In genomic region chr4:26975464-26976181, GRCh38 we compare ENCODE assay signal across 8 cellular contexts.
DNase-seq lines count a peak whose midpoint lies in the region; ATAC-seq and TF ChIP-seq lines count a peak whose summit lies in the region.
"Not testable (repeated sequence)": the region's sequence is repeated elsewhere in the genome, so short reads cannot be mapped to it uniquely, and the experiment has no call there.

No MANE protein-coding gene starts in this region.

- not testable (repeated sequence) for H3K9me3 Mint-ChIP-seq in CD8-positive, alpha-beta T cell; activated naive CD8-positive, alpha-beta T cell treated with anti-CD3 and anti-CD28 coated beads, Interleukin-2, amount 50 U/mL, for 24 hours

- TF ChIP-seq CTCF in CD8-positive, alpha-beta T cell (IDR thresholded peaks at IDR 0.05); LNCaP clone FGC (IDR thresholded peaks at IDR 0.05; ENCODE audit: control insufficient read depth, extremely low read depth, insufficient read depth); spleen (IDR thresholded peaks at IDR 0.05 in 8 of 11, conservative IDR thresholded peaks at IDR 0.05 in 3 of 11): not testable (repeated sequence)

- not testable (repeated sequence) for H2BK15ac ChIP-seq in mesenchymal stem cell (ENCODE audit: low read depth, poor library complexity, severe bottlenecking)

- peaks cover 77% of the 10 kb centered on the region for H3K4me1 Mint-ChIP-seq in CD8-positive, alpha-beta T cell (ENCODE audit: low read depth)
- peaks cover 78% of the 10 kb centered on the region for H3K4me1 Mint-ChIP-seq in activated naive CD8-positive, alpha-beta T cell treated with anti-CD3 and anti-CD28 coated beads, Interleukin-2, amount 50 U/mL, for 24 hours

- WGBS in mesenchymal stem cell, result 95% methylated on average over 12 of the region's 12 CpGs
- 88 to 97% (median 96%) methylated on average over 11 to 12 of the region's 12 CpGs for WGBS in spleen, 5 donors

- intact Hi-C loops in CD8-positive, alpha-beta T cell (cut with DNase I, micrococcal nuclease); cardiac septum (cut with DNase I); spleen (cut with DNase I; ENCODE audit: low total_unique reads): not testable (repeated sequence)

- H3K23ac ChIP-seq in mesenchymal stem cell (ENCODE audit: low read length in 2 of 2), result not testable (repeated sequence)

- H4K8ac ChIP-seq in mesenchymal stem cell (ENCODE audit: low read length), result peak overlapping the region; percentile 72

- not testable (repeated sequence) for H3K4ac ChIP-seq in mesenchymal stem cell (ENCODE audit: low read depth in 1 of 2, low read length in 2 of 2)

- H3K4me1 ChIP-seq in CD8-positive, alpha-beta T cell (ENCODE audit: insufficient read depth, low read length), result peaks cover 20% of the 10 kb centered on the region
- not testable (repeated sequence) for H3K4me1 ChIP-seq in mesenchymal stem cell (ENCODE audit: control insufficient read depth, insufficient read depth, low read depth, low read length)
- peaks cover 0 to 43% (median 6%) of the 10 kb centered on the region in 6 donors for H3K4me1 ChIP-seq in spleen

- TF ChIP-seq POLR2A in spleen (IDR thresholded peaks at IDR 0.05), result not testable (repeated sequence)

- ATAC-seq in CD8-positive, alpha-beta T cell, result peak; percentile 34
- ATAC-seq in activated naive CD8-positive, alpha-beta T cell treated with anti-CD3 and anti-CD28 coated beads, Interleukin-2, amount 50 U/mL, for 24 hours, result not testable (repeated sequence)

- not testable (repeated sequence) for H3K4me3 Mint-ChIP-seq in CD8-positive, alpha-beta T cell
- peak overlapping the region; percentile 56 for H3K4me3 Mint-ChIP-seq in activated naive CD8-positive, alpha-beta T cell treated with anti-CD3 and anti-CD28 coated beads, Interleukin-2, amount 50 U/mL, for 24 hours

- CTCF ChIA-PET in CD8-positive, alpha-beta T cell (lab: Charles Lee), result interaction anchor here (1.2 kb wide), 1 partner anchor 18 kb away, joined by 3 read pairs; no protein-coding TSS in a partner anchor

- H3K27ac ChIP-seq in CD8-positive, alpha-beta T cell (ENCODE audit: low read depth, low read length); mesenchymal stem cell (ENCODE audit: low read length, poor library complexity, severe bottlenecking); spleen: not testable (repeated sequence)

- H3K9ac ChIP-seq in mesenchymal stem cell (ENCODE audit: low read length), result not testable (repeated sequence)

- H2BK120ac ChIP-seq in mesenchymal stem cell (ENCODE audit: low read depth, low read length), result not testable (repeated sequence)

- H2BK5ac ChIP-seq in mesenchymal stem cell (ENCODE audit: low read depth, low read length, poor library complexity, severe bottlenecking), result not testable (repeated sequence)

- not testable (repeated sequence) for H3K27me3 Mint-ChIP-seq in CD8-positive, alpha-beta T cell (ENCODE audit: low read depth); activated naive CD8-positive, alpha-beta T cell treated with anti-CD3 and anti-CD28 coated beads, Interleukin-2, amount 50 U/mL, for 24 hours

- H3K9me3 ChIP-seq in CD8-positive, alpha-beta T cell (ENCODE audit: low read length); mesenchymal stem cell (ENCODE audit: control insufficient read depth, low read length); spleen: not testable (repeated sequence)

- not testable (repeated sequence) for H2AK5ac ChIP-seq in mesenchymal stem cell (ENCODE audit: low read length, severe bottlenecking)

- not testable (repeated sequence) for H3K4me3 ChIP-seq in CD8-positive, alpha-beta T cell (ENCODE audit: low read depth, low read length); mesenchymal stem cell (ENCODE audit: insufficient read depth in 1 of 2, low read depth in 1 of 2, low read length in 2 of 2); spleen
- H3K4me3 ChIP-seq in LNCaP clone FGC (ENCODE audit: low read depth, low read length), result peak overlapping the region; percentile 40

- not testable (repeated sequence) for H3K18ac ChIP-seq in mesenchymal stem cell (ENCODE audit: low read depth in 1 of 2, low read length in 2 of 2)

- peaks cover 13% of the 10 kb centered on the region for H3K36me3 Mint-ChIP-seq in CD8-positive, alpha-beta T cell
- H3K36me3 Mint-ChIP-seq in activated naive CD8-positive, alpha-beta T cell treated with anti-CD3 and anti-CD28 coated beads, Interleukin-2, amount 50 U/mL, for 24 hours (ENCODE audit: low read depth), result peaks cover 44% of the 10 kb centered on the region

- H3K27ac Mint-ChIP-seq in CD8-positive, alpha-beta T cell, result not testable (repeated sequence)
- H3K27ac Mint-ChIP-seq in activated naive CD8-positive, alpha-beta T cell treated with anti-CD3 and anti-CD28 coated beads, Interleukin-2, amount 50 U/mL, for 24 hours, result peak overlapping the region; percentile 68

- H3K4me2 ChIP-seq in mesenchymal stem cell (ENCODE audit: low read length, poor library complexity, severe bottlenecking), result not testable (repeated sequence)

- not testable (repeated sequence) for H3K14ac ChIP-seq in mesenchymal stem cell (ENCODE audit: low read length in 2 of 2)

- not testable (repeated sequence) for DNase-seq in CD8-positive, alpha-beta T cell; activated naive CD8-positive, alpha-beta T cell treated with anti-CD3 and anti-CD28 coated beads, Interleukin-2, amount 50 U/mL, for 24 hours; mesenchymal stem cell
- DNase-seq in LNCaP clone FGC (ENCODE audit: low read depth), result peak; percentile 57
- DNase-seq in NCI-H748 (lab: John Stamatoyannopoulos, UW; ENCODE audit: unreplicated experiment), result peak; percentile 17
- DNase-seq in activated CD4-positive, CD25-positive, alpha-beta regulatory T cell treated with anti-CD3 and anti-CD28 coated beads, Interleukin-2, amount 50 U/mL, for 72 hours, result peak; percentile 27
- DNase-seq in cardiac septum (ENCODE audit: low spot score), result peak; percentile 74
- peak; percentile 47 for DNase-seq in spleen

- not testable (repeated sequence) for H3K36me3 ChIP-seq in CD8-positive, alpha-beta T cell (ENCODE audit: insufficient read depth, low read length); mesenchymal stem cell (ENCODE audit: control insufficient read depth in 1 of 2, insufficient read depth in 2 of 2, low read depth in 1 of 2, low read length in 2 of 2); spleen

- H2BK12ac ChIP-seq in mesenchymal stem cell (ENCODE audit: low read length in 2 of 2), result not testable (repeated sequence)

- H2AFZ ChIP-seq in mesenchymal stem cell (ENCODE audit: low read depth, low read length), result not testable (repeated sequence)

- H4K91ac ChIP-seq in mesenchymal stem cell (ENCODE audit: low read length), result not testable (repeated sequence)

- H3K27me3 ChIP-seq in CD8-positive, alpha-beta T cell (ENCODE audit: insufficient read depth, low read length); mesenchymal stem cell (ENCODE audit: control insufficient read depth in 1 of 2, insufficient read depth in 1 of 2, low read length in 2 of 2); spleen (replicated peaks in 1 of 7): not testable (repeated sequence)

- peaks cover 18% of the 10 kb centered on the region for H3K79me1 ChIP-seq in mesenchymal stem cell (replicated peaks; ENCODE audit: low read length, poor library complexity, severe bottlenecking)

- POLR2A ChIA-PET in CD8-positive, alpha-beta T cell (lab: Charles Lee), result interaction anchor here (0.8 kb wide), 1 partner anchor 18 kb away, joined by 3 read pairs; no protein-coding TSS in a partner anchor
